1 cellular context compared by ENCODE assay signal in the genomic region with DNA sequence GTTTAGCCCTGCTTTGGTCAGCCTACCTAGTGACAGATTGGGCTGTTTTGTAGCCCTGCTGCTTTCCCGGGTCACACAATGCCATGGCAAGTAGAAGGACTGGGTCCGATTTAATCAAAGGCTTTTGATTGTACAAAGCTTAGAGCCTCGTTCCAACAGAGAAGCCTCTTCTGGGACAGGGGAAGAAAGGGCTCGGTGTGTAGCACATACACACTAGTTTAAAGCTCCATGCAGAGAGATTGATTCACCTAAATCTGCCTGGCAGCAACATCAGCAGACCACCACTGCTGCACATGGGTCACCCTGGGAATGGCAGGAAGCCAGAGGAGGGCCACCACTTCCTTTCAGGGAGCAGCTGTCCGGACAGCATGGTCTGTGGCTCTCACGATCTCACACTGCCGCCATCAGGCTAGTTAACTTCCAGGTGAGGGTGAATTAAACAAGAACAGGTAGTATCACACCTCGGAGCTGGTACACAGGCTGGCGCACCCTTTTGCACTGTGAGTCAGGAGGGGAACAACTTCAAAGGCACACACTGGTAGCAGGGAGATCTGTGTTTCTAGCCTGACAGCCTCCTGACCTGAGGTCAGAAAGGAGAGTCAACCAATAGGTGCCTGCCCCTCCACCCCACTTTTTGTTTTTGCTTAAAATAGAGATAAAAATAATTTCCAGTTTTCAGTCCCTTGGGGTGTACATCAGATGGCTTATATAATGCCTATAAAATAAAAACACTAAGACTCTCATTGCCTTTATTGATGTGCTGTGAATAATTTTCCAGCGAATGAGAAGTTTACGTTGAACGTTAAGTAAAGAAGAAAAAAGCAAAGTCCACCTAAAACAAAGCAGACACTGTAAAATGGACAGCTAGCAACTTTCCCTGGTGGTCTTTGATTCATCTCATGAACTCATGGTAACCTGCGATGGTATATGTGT.
TF ChIP-seq lines count a peak whose summit lies in the region.

No MANE protein-coding gene starts in this region.

TF ChIP-seq in GM23338, 12 proteins besides CTCF, POLR2A, EP300 and RAD21 (continued from another document):
- TF ChIP-seq, protein P1, sequence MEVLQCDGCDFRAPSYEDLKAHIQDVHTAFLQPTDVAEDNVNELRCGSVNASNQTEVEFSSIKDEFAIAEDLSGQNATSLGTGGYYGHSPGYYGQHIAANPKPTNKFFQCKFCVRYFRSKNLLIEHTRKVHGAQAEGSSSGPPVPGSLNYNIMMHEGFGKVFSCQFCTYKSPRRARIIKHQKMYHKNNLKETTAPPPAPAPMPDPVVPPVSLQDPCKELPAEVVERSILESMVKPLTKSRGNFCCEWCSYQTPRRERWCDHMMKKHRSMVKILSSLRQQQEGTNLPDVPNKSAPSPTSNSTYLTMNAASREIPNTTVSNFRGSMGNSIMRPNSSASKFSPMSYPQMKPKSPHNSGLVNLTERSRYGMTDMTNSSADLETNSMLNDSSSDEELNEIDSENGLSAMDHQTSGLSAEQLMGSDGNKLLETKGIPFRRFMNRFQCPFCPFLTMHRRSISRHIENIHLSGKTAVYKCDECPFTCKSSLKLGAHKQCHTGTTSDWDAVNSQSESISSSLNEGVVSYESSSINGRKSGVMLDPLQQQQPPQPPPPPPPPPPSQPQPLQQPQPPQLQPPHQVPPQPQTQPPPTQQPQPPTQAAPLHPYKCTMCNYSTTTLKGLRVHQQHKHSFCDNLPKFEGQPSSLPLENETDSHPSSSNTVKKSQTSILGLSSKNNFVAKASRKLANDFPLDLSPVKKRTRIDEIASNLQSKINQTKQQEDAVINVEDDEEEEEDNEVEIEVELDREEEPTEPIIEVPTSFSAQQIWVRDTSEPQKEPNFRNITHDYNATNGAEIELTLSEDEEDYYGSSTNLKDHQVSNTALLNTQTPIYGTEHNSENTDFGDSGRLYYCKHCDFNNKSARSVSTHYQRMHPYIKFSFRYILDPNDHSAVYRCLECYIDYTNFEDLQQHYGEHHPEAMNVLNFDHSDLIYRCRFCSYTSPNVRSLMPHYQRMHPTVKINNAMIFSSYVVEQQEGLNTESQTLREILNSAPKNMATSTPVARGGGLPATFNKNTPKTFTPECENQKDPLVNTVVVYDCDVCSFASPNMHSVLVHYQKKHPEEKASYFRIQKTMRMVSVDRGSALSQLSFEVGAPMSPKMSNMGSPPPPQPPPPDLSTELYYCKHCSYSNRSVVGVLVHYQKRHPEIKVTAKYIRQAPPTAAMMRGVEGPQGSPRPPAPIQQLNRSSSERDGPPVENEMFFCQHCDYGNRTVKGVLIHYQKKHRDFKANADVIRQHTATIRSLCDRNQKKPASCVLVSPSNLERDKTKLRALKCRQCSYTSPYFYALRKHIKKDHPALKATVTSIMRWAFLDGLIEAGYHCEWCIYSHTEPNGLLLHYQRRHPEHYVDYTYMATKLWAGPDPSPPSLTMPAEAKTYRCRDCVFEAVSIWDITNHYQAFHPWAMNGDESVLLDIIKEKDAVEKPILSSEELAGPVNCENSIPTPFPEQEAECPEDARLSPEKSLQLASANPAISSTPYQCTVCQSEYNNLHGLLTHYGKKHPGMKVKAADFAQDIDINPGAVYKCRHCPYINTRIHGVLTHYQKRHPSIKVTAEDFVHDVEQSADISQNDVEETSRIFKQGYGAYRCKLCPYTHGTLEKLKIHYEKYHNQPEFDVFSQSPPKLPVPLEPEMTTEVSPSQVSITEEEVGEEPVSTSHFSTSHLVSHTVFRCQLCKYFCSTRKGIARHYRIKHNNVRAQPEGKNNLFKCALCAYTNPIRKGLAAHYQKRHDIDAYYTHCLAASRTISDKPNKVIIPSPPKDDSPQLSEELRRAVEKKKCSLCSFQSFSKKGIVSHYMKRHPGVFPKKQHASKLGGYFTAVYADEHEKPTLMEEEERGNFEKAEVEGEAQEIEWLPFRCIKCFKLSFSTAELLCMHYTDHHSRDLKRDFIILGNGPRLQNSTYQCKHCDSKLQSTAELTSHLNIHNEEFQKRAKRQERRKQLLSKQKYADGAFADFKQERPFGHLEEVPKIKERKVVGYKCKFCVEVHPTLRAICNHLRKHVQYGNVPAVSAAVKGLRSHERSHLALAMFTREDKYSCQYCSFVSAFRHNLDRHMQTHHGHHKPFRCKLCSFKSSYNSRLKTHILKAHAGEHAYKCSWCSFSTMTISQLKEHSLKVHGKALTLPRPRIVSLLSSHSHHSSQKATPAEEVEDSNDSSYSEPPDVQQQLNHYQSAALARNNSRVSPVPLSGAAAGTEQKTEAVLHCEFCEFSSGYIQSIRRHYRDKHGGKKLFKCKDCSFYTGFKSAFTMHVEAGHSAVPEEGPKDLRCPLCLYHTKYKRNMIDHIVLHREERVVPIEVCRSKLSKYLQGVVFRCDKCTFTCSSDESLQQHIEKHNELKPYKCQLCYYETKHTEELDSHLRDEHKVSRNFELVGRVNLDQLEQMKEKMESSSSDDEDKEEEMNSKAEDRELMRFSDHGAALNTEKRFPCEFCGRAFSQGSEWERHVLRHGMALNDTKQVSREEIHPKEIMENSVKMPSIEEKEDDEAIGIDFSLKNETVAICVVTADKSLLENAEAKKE (CRISPR knock-in tag; IDR thresholded peaks at IDR 0.05): no peak
- TF ChIP-seq JUNB (IDR thresholded peaks at IDR 0.05; ENCODE audit: unreplicated experiment) (no peak), ZNF114 (CRISPR knock-in tag; IDR thresholded peaks at IDR 0.05) (no peak), ZNF331 (CRISPR knock-in tag; IDR thresholded peaks at IDR 0.05; ENCODE audit: low read depth) (no peak), NANOG (IDR thresholded peaks at IDR 0.05; ENCODE audit: borderline replicate concordance) (no peak)
- TF ChIP-seq, protein P2, sequence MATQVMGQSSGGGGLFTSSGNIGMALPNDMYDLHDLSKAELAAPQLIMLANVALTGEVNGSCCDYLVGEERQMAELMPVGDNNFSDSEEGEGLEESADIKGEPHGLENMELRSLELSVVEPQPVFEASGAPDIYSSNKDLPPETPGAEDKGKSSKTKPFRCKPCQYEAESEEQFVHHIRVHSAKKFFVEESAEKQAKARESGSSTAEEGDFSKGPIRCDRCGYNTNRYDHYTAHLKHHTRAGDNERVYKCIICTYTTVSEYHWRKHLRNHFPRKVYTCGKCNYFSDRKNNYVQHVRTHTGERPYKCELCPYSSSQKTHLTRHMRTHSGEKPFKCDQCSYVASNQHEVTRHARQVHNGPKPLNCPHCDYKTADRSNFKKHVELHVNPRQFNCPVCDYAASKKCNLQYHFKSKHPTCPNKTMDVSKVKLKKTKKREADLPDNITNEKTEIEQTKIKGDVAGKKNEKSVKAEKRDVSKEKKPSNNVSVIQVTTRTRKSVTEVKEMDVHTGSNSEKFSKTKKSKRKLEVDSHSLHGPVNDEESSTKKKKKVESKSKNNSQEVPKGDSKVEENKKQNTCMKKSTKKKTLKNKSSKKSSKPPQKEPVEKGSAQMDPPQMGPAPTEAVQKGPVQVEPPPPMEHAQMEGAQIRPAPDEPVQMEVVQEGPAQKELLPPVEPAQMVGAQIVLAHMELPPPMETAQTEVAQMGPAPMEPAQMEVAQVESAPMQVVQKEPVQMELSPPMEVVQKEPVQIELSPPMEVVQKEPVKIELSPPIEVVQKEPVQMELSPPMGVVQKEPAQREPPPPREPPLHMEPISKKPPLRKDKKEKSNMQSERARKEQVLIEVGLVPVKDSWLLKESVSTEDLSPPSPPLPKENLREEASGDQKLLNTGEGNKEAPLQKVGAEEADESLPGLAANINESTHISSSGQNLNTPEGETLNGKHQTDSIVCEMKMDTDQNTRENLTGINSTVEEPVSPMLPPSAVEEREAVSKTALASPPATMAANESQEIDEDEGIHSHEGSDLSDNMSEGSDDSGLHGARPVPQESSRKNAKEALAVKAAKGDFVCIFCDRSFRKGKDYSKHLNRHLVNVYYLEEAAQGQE (IDR thresholded peaks at IDR 0.05; ENCODE audit: unreplicated experiment): no peak
